ENCODE assay signal across 8 cellular contexts in the genomic region with DNA sequence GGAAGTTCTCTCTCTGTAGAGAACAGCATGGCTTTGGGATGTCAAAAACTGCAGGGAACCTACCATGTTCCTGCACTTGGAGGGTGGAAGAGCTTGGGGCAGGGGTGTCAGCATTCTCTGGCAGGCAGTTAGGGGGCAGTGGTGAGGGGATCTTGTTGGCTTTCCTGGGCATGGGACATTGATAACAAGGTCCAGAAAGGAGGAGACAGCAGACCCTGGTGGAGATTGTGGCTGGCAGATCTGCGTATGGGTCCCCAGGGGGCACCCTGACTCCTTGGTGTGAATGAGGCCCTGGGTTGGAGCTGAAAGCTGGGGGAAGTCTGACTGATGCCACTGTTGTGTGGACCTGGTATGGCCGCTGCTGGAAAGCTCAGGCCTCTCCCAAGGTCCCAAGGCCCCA.
DNase-seq lines count a peak whose midpoint lies in the region; ATAC-seq and TF ChIP-seq lines count a peak whose summit lies in the region.

No MANE protein-coding gene starts in this region.

- in situ Hi-C loops in GM13977 (cut with MboI; ENCODE audit: low pct_unique_long_range_greater_than_20kb, low sequenced_read_pairs, unreplicated experiment): no loop called here

- TF ChIP-seq CTCF in GM13977 (IDR thresholded peaks at IDR 0.05; ENCODE audit: extremely low read depth, insufficient read depth, missing control alignments): peak; percentile 51

- ATAC-seq in HG03520 (IDR thresholded peaks at IDR 0.05; ENCODE audit: unreplicated experiment) (no peak), HG03095 (IDR thresholded peaks at IDR 0.05; ENCODE audit: unreplicated experiment) (no peak), HG02798 (IDR thresholded peaks at IDR 0.05; ENCODE audit: poor library complexity, unreplicated experiment) (no peak)

- DNase-seq in AG20443 (ENCODE audit: low spot score) (peak; percentile 63), GM13977 (ENCODE audit: low spot score) (peak; percentile 45), SHP77 treated with DMSO at 0.1 percent for 48 hours (lab: John Stamatoyannopoulos, UW) (peak; percentile 25), glomerular visceral epithelial cell (ENCODE audit: extremely low spot score) (peak; percentile 51), NCI-H187 treated with DMSO at 0.1 percent for 48 hours (lab: John Stamatoyannopoulos, UW) (no peak)
